14 cellular contexts compared by ENCODE assay signal in genomic region chr17:56937688-56938087, GRCh38. TPM values are rescaled to one million over a fixed set of nuclear protein-coding genes. Genes with fewer than 3 reads are reported as not detected.
DNase-seq lines count a peak whose midpoint lies in the region; ATAC-seq, FAIRE-seq and TF ChIP-seq lines count a peak whose summit lies in the region.
"Had no signal": no experiment of that assay in that cellular context is flagged by ENCODE, and none has a peak within 500 bp of the region (broad histone marks: within the 10 kb centered on the region; RNA-seq: fewer than 3 reads in every experiment).

No MANE protein-coding gene starts in this region.

- peaks cover 29% of the 10 kb centered on the region for H3F3A ChIP-seq in MM.1S (ENCODE audit: insufficient read depth, low read length)

- H3K9me3 ChIP-seq in mammary epithelial cell (replicated peaks; ENCODE audit: insufficient read depth, low read length) (no peaks in the 10 kb centered on the region), MM.1S (replicated peaks; ENCODE audit: insufficient read depth, low read length) (no peaks in the 10 kb centered on the region), K562 (replicated peaks; ENCODE audit: control insufficient read depth, insufficient read depth, low read depth, low read length) (no peaks in the 10 kb centered on the region), psoas muscle (no peaks in the 10 kb centered on the region)
- H3K9me3 ChIP-seq: suprapubic skin had no signal

- no peak for TF ChIP-seq POLR2A in K562 (conservative IDR thresholded peaks at IDR 0.05)

- H3K9me3 Mint-ChIP-seq in MCF 10A (ENCODE audit: unreplicated experiment): no peaks in the 10 kb centered on the region

- peaks cover 12% of the 10 kb centered on the region for H3K36me3 ChIP-seq in mammary epithelial cell (ENCODE audit: insufficient read depth, low read length)
- peaks cover 3% of the 10 kb centered on the region; the same call in 1 of the 2 replicates for H3K36me3 ChIP-seq in MM.1S (replicated peaks; ENCODE audit: insufficient read depth, low read length)
- H3K36me3 ChIP-seq in K562 (ENCODE audit: control insufficient read depth, insufficient read depth, low read length): peaks cover 69% of the 10 kb centered on the region
- peaks cover 7 to 91% of the 10 kb centered on the region in 2 donors for H3K36me3 ChIP-seq in psoas muscle (ENCODE audit: insufficient read depth in 1 of 2, low read depth in 1 of 2)

- H3K9me2 ChIP-seq in MM.1S (replicated peaks; ENCODE audit: insufficient read depth, low read length): no peaks in the 10 kb centered on the region

- peaks cover 66% of the 10 kb centered on the region for H3K36me3 Mint-ChIP-seq in MCF 10A (ENCODE audit: insufficient read depth, unreplicated experiment)

- H3K4me3 ChIP-seq in mammary epithelial cell (replicated peaks in 1 of 3; ENCODE audit: insufficient read depth in 1 of 3, low read depth in 2 of 3, low read length in 3 of 3) (no peak overlapping the region), MM.1S (ENCODE audit: low read length) (peak overlapping the region; percentile 33), K562 (no peak overlapping the region), psoas muscle (no peak overlapping the region)
- H3K4me3 ChIP-seq: skin epidermis, suprapubic skin had no signal

- H3K27me3 Mint-ChIP-seq in MCF 10A (ENCODE audit: insufficient read depth, unreplicated experiment): no peaks in the 10 kb centered on the region

- TF ChIP-seq RAD21 in K562 (CRISPR knock-in tag; conservative IDR thresholded peaks at IDR 0.05 in 1 of 2, IDR thresholded peaks at IDR 0.05 in 1 of 2): peak; percentile 5 to 29; a peak in 1 of 4 replicates

- H3K27ac ChIP-seq in mammary epithelial cell (ENCODE audit: insufficient read depth, low read depth, low read length) (no peak overlapping the region), MM.1S (ENCODE audit: low read length) (peak overlapping the region; percentile 86), K562 (ENCODE audit: extremely low read depth, low read depth, low read length) (no peak overlapping the region), psoas muscle (peak overlapping the region; percentile 41)

- H3K79me2 ChIP-seq in mammary epithelial cell (ENCODE audit: insufficient read depth, low read length) (no peaks in the 10 kb centered on the region), MM.1S (ENCODE audit: low read length) (peaks cover 18% of the 10 kb centered on the region; the same call in 1 of the 2 replicates), K562 (ENCODE audit: control insufficient read depth, insufficient read depth, low read length) (no peaks in the 10 kb centered on the region)

- H4K20me1 ChIP-seq in mammary epithelial cell (ENCODE audit: insufficient read depth, low read length) (no peaks in the 10 kb centered on the region), MM.1S (ENCODE audit: insufficient read depth, low read length) (no peaks in the 10 kb centered on the region), K562 (replicated peaks; ENCODE audit: control insufficient read depth, insufficient read depth, low read length) (no peaks in the 10 kb centered on the region)

- intact Hi-C loops in mammary epithelial cell (cut with micrococcal nuclease): no loop called here
- intact Hi-C loops in MCF 10A (cut with micrococcal nuclease): no loop called here
- intact Hi-C loops in K562 (cut with micrococcal nuclease): loop anchor here (10.0 kb wide), 1 partner anchor 443 kb away; no protein-coding TSS in a partner anchor
- intact Hi-C loops in psoas muscle (cut with DNase I): loop anchor here in 1 of 2 donors (5.0 kb wide), 1 partner anchor 45 kb away; no protein-coding TSS in a partner anchor

- TF ChIP-seq EP300 in K562 (IDR thresholded peaks at IDR 0.05; ENCODE audit: low read length): no peak

- dilution Hi-C loops in mammary epithelial cell (cut with HindIII; ENCODE audit: low sequenced_read_pairs): no loop called here

- ATAC-seq in K562 (0 out of 3 replicates have a peak, but pooled peaks have one; percentile 21), psoas muscle (no peak)

- TF ChIP-seq CTCF in mammary epithelial cell (conservative IDR thresholded peaks at IDR 0.05 in 1 of 2, IDR thresholded peaks at IDR 0.05 in 1 of 2; ENCODE audit: extremely low read depth in 1 of 2, insufficient read depth in 1 of 2, low read depth in 1 of 2, low read length in 2 of 2) (no peak), MCF 10A (IDR thresholded peaks at IDR 0.05; ENCODE audit: unreplicated experiment) (no peak), MM.1S (IDR thresholded peaks at IDR 0.05; ENCODE audit: low read length) (no peak), K562 (IDR thresholded peaks at IDR 0.05 in 2 of 3, conservative IDR thresholded peaks at IDR 0.05 in 1 of 3; ENCODE audit: insufficient read depth in 2 of 3, low read depth in 1 of 3, low read length in 3 of 3) (no peak), psoas muscle (IDR thresholded peaks at IDR 0.05) (no peak)

- peaks cover 15% of the 10 kb centered on the region for H3K4me1 Mint-ChIP-seq in MCF 10A (ENCODE audit: insufficient read depth, unreplicated experiment)

- no peaks in the 10 kb centered on the region for H3K27me3 ChIP-seq in mammary epithelial cell (ENCODE audit: insufficient read depth, low read length)
- H3K27me3 ChIP-seq in MM.1S (replicated peaks; ENCODE audit: insufficient read depth, low read length): no peaks in the 10 kb centered on the region
- H3K27me3 ChIP-seq in K562 (ENCODE audit: control insufficient read depth in 2 of 2, insufficient read depth in 2 of 2, low read length in 2 of 2): no peaks in the 10 kb centered on the region
- H3K27me3 ChIP-seq in psoas muscle (ENCODE audit: insufficient read depth in 3 of 3, low read length in 2 of 3): no peaks in the 10 kb centered on the region
- H3K27me3 ChIP-seq: suprapubic skin had no signal

- H3K4me3 Mint-ChIP-seq in MCF 10A (ENCODE audit: unreplicated experiment): no peak overlapping the region
- H3K4me3 Mint-ChIP-seq: nephron had no signal

- no peaks in the 10 kb centered on the region for H3K9me1 ChIP-seq in K562 (ENCODE audit: control insufficient read depth, insufficient read depth, low read length)

- FAIRE-seq in K562 (lab: Jason Lieb, UNC): no peak

- peak; percentile 34 for DNase-seq in mammary epithelial cell
- DNase-seq in MCF 10A (ENCODE audit: unreplicated experiment): no peak
- no peak for DNase-seq in MM.1S
- DNase-seq in K562 (ENCODE audit: extremely low read depth in 1 of 4, low spot score in 3 of 4): peak; percentile 20 to 49 (median 24)
- DNase-seq in psoas muscle: no peak
- DNase-seq in cerebellum (ENCODE audit: low spot score): no peak
- DNase-seq in stimulated activated CD8-positive, alpha-beta memory T cell treated with anti-CD3 and anti-CD28 coated beads, Interleukin-4, amount 100 ng/mL, for 48 hours: no peak
- no peak for DNase-seq in AG08395 (ENCODE audit: low spot score)
- DNase-seq: NCI-H146; NCI-H82; stimulated activated CD4-positive, alpha-beta T cell treated with anti-CD3 and anti-CD28 coated beads, Interleukin-4, amount 100 ng/mL, for 24 hours had no signal

- peaks cover 28% of the 10 kb centered on the region for H3K4me1 ChIP-seq in mammary epithelial cell (ENCODE audit: insufficient read depth, low read length)
- H3K4me1 ChIP-seq in MM.1S (ENCODE audit: low read length): peaks cover 37% of the 10 kb centered on the region
- H3K4me1 ChIP-seq in K562 (replicated peaks in 1 of 2; ENCODE audit: control insufficient read depth in 2 of 2, insufficient read depth in 2 of 2, low read length in 2 of 2): peaks cover 8% of the 10 kb centered on the region in 2 experiments; a peak in 3 of 5 replicates
- H3K4me1 ChIP-seq in psoas muscle: no peaks in the 10 kb centered on the region
- H3K4me1 ChIP-seq: suprapubic skin had no signal

- BruUV-seq in mammary epithelial cell (replicated peaks; lab: Mats Ljungman, UMichigan) (no TSS peak), MCF 10A (replicated peaks; lab: Mats Ljungman, UMichigan) (no TSS peak), K562 (replicated peaks; lab: Mats Ljungman, UMichigan) (no TSS peak)

- POLR2A ChIA-PET in MCF 10A (lab: Yijun Ruan, JAX) (interaction anchor here (1.1 kb wide), 1 partner anchor 9 kb away, joined by 3 read pairs; no protein-coding TSS in a partner anchor), K562 (lab: Yijun Ruan, JAX) (no interaction called here)

- CTCF ChIA-PET in mammary epithelial cell (lab: Charles Lee; ENCODE audit: low non-redundant PET) (no interaction called here), MCF 10A (lab: Yijun Ruan, JAX) (interaction anchor here (1.3 to 2.2 kb wide), 2 partner anchors 74 to 119 kb away, joined by 4 to 5 read pairs; no protein-coding TSS in a partner anchor), K562 (lab: Yijun Ruan, JAX; ENCODE audit: low intra/inter-chr PET ratio) (interaction anchor here (0.7 kb wide), 2 partner anchors 59 to 118 kb away, joined by 3 read pairs; no protein-coding TSS in a partner anchor)

- no peak overlapping the region for H3K27ac Mint-ChIP-seq in MCF 10A (ENCODE audit: low read depth, unreplicated experiment)
- H3K27ac Mint-ChIP-seq: nephron had no signal

- H3K9ac ChIP-seq in mammary epithelial cell (ENCODE audit: insufficient read depth, low read length) (no peak overlapping the region), MM.1S (ENCODE audit: low read length) (peak overlapping the region; percentile 50), K562 (ENCODE audit: insufficient read depth in 1 of 2, low read depth in 2 of 2, low read length in 2 of 2) (no peak overlapping the region)

- WGBS in mammary epithelial cell (ENCODE audit: low coverage, missing lambda C conversion rate): 85% methylated on average over 2 of the region's 2 CpGs
- WGBS in K562 (ENCODE audit: insufficient coverage, low coverage, missing lambda C conversion rate): 65% methylated on average over 2 of the region's 2 CpGs
- WGBS in psoas muscle, 3 donors: 64 to 77% (median 77%) methylated on average over 2 of the region's 2 CpGs

- in situ Hi-C loops in mammary epithelial cell (cut with MboI; ENCODE audit: low sequenced_read_pairs in 2 of 2): loop anchor here (5.0 to 10.0 kb wide), 2 partner anchors 113 to 120 kb away; no protein-coding TSS in a partner anchor
- in situ Hi-C loops in K562 (cut with MboI): loop anchor here (5.0 kb wide), 1 partner anchor 120 kb away; no protein-coding TSS in a partner anchor

- H3K4me2 ChIP-seq in mammary epithelial cell (ENCODE audit: insufficient read depth, low read depth, low read length) (no peak overlapping the region), MM.1S (ENCODE audit: low read depth, low read length) (peak overlapping the region; percentile 73), K562 (ENCODE audit: insufficient read depth, low read length) (no peak overlapping the region)

- H2AFZ ChIP-seq in mammary epithelial cell (ENCODE audit: low read depth, low read length): no peak overlapping the region
- no peak overlapping the region for H2AFZ ChIP-seq in MM.1S (ENCODE audit: low read length)
- H2AFZ ChIP-seq in K562 (ENCODE audit: low read depth, low read length): no peak overlapping the region

RNA-seq across cellular contexts. Expression of gene COIL, which starts 23.2 kb away (rescaled TPM):
- total RNA-seq in mammary epithelial cell: 10 to 100 TPM; 11.0 to 14.8 TPM
- 6.2 TPM for polyA plus RNA-seq in mammary epithelial cell
- polyA minus RNA-seq in mammary epithelial cell: 4.6 TPM
- 15.4 and 17.2 TPM in 2 replicates for total RNA-seq in MCF 10A (2022)
- total RNA-seq in K562 (2011; cell fraction: chromatin; rRNA removed; ENCODE audit: low replicate concordance): 7.4 and 16.0 TPM in 2 replicates
- 4.8 and 6.1 TPM in 2 replicates for total RNA-seq in K562 (2011; cell fraction: nucleolus; rRNA removed)
- total RNA-seq in K562 (2011; cell fraction: nucleoplasm; rRNA removed): 7.6 and 15.8 TPM in 2 replicates
- 25.2 and 25.7 TPM in 2 replicates for total RNA-seq in K562 (2014; rRNA removed)
- total RNA-seq in K562 (2014; rRNA removed; fragmentation: Illumina TruSeq; extraction: Trizol): 37.5 and 42.3 TPM in 2 replicates
- 37.7 and 40.9 TPM in 2 replicates for total RNA-seq in K562 (2015; rRNA removed; fragmentation: Illumina TruSeq; extraction: Trizol)
- 28.7 and 29.4 TPM in 2 replicates for total RNA-seq in K562 (2021)
- polyA plus RNA-seq in K562 (2011; rRNA removed): 18.3 and 25.9 TPM in 2 replicates
- polyA plus RNA-seq in K562 (2011; cell fraction: cytosol; rRNA removed): 5.5 and 9.5 TPM in 2 replicates
- polyA plus RNA-seq in K562 (2011; cell fraction: nucleus; rRNA removed): 5.8 and 7.7 TPM in 2 replicates
- 18.5 and 24.7 TPM in 2 replicates for polyA plus RNA-seq in K562 (2012)
- polyA plus RNA-seq in K562 (2014; fragmentation: Illumina TruSeq; extraction: Trizol): 33.2 and 41.3 TPM in 2 replicates
- 10 to 100 TPM; 23.9 to 30.8 TPM for polyA plus RNA-seq in K562 (2014; fragmentation: Nextera tagmentation; extraction: Ambion mirVana)
- 26.0 and 29.0 TPM in 2 replicates for polyA plus RNA-seq in K562 (2014; rRNA removed)
- 19.6 and 21.9 TPM in 2 replicates for polyA minus RNA-seq in K562 (2011; rRNA and poly(A)+ RNA removed)
- 5.7 and 9.2 TPM in 2 replicates for polyA minus RNA-seq in K562 (2011; cell fraction: cytosol; rRNA and poly(A)+ RNA removed)
- polyA minus RNA-seq in K562 (2011; cell fraction: nucleus; rRNA and poly(A)+ RNA removed): 5.5 and 7.4 TPM in 2 replicates
- total RNA-seq in psoas muscle: 10 to 100 TPM in 2 of 4 donors, 1 to 10 TPM in 2; 7.1 to 12.3 (median 9.7) TPM
- polyA plus RNA-seq in psoas muscle: 10 to 100 TPM in 1 of 3 donors, 1 to 10 TPM in 2; 6.6 to 11.7 (median 8.4) TPM
- total RNA-seq in cerebellum: 16.8 TPM

RNA-seq across cellular contexts. Expression of gene TRIM25, which starts 23.8 kb away (rescaled TPM):
- total RNA-seq in mammary epithelial cell: 10 to 100 TPM; 49.5 to 95.0 TPM
- polyA plus RNA-seq in mammary epithelial cell: 34.9 TPM
- 57.2 TPM for polyA minus RNA-seq in mammary epithelial cell
- 178 and 215 TPM in 2 replicates for total RNA-seq in MCF 10A (2022)
- total RNA-seq in K562 (2011; cell fraction: chromatin; rRNA removed; ENCODE audit: low replicate concordance): 98.3 and 102 TPM in 2 replicates
- total RNA-seq in K562 (2011; cell fraction: nucleolus; rRNA removed): 46.4 and 52.8 TPM in 2 replicates
- total RNA-seq in K562 (2011; cell fraction: nucleoplasm; rRNA removed): 56.4 and 79.2 TPM in 2 replicates
- 24.2 and 26.5 TPM in 2 replicates for total RNA-seq in K562 (2014; rRNA removed)
- 28.9 and 33.9 TPM in 2 replicates for total RNA-seq in K562 (2014; rRNA removed; fragmentation: Illumina TruSeq; extraction: Trizol)
- 26.9 and 28.6 TPM in 2 replicates for total RNA-seq in K562 (2015; rRNA removed; fragmentation: Illumina TruSeq; extraction: Trizol)
- total RNA-seq in K562 (2021): 46.6 and 49.5 TPM in 2 replicates
- polyA plus RNA-seq in K562 (2011; rRNA removed): 18.7 and 28.4 TPM in 2 replicates
- 15.8 and 17.8 TPM in 2 replicates for polyA plus RNA-seq in K562 (2011; cell fraction: cytosol; rRNA removed)
- polyA plus RNA-seq in K562 (2011; cell fraction: nucleus; rRNA removed): 60.7 and 84.1 TPM in 2 replicates
- 39.3 and 65.9 TPM in 2 replicates for polyA plus RNA-seq in K562 (2012)
- 44.1 and 46.4 TPM in 2 replicates for polyA plus RNA-seq in K562 (2014; fragmentation: Illumina TruSeq; extraction: Trizol)
- 1 to 10 TPM; 5.9 to 8.5 TPM for polyA plus RNA-seq in K562 (2014; fragmentation: Nextera tagmentation; extraction: Ambion mirVana)
- polyA plus RNA-seq in K562 (2014; rRNA removed): 21.9 and 24.5 TPM in 2 replicates
- 26.3 and 45.3 TPM in 2 replicates for polyA minus RNA-seq in K562 (2011; rRNA and poly(A)+ RNA removed)
- polyA minus RNA-seq in K562 (2011; cell fraction: cytosol; rRNA and poly(A)+ RNA removed): 15.9 and 20.9 TPM in 2 replicates
- polyA minus RNA-seq in K562 (2011; cell fraction: nucleus; rRNA and poly(A)+ RNA removed): 22.1 and 33.8 TPM in 2 replicates
- total RNA-seq in psoas muscle: 10 to 100 TPM; 12.4 to 20.0 (median 17.1) TPM
- polyA plus RNA-seq in psoas muscle: 1 to 10 TPM; 5.1 to 9.9 (median 9.2) TPM
- total RNA-seq in cerebellum: 6.3 TPM

RNA-seq across cellular contexts. Expression of gene SCPEP1, which starts 40.2 kb away (rescaled TPM):
- 100 to 1,000 TPM in 1 of 2 donors, 10 to 100 TPM in 1; 81.8 to 142 TPM for total RNA-seq in mammary epithelial cell
- 83.0 TPM for polyA plus RNA-seq in mammary epithelial cell
- polyA minus RNA-seq in mammary epithelial cell: 46.2 TPM
- 39.2 and 51.4 TPM in 2 replicates for total RNA-seq in MCF 10A (2022)
- 13.2 and 19.1 TPM in 2 replicates for total RNA-seq in K562 (2011; cell fraction: chromatin; rRNA removed; ENCODE audit: low replicate concordance)
- 15.3 and 21.4 TPM in 2 replicates for total RNA-seq in K562 (2011; cell fraction: nucleolus; rRNA removed)
- total RNA-seq in K562 (2011; cell fraction: nucleoplasm; rRNA removed): 16.1 and 19.9 TPM in 2 replicates
- 5.1 and 5.8 TPM in 2 replicates for total RNA-seq in K562 (2014; rRNA removed)
- 5.7 and 8.2 TPM in 2 replicates for total RNA-seq in K562 (2014; rRNA removed; fragmentation: Illumina TruSeq; extraction: Trizol)
- total RNA-seq in K562 (2015; rRNA removed; fragmentation: Illumina TruSeq; extraction: Trizol): 7.2 and 7.8 TPM in 2 replicates
- total RNA-seq in K562 (2021): 8.1 and 10.0 TPM in 2 replicates
- polyA plus RNA-seq in K562 (2011; rRNA removed): 8.1 TPM in 2 replicates
- polyA plus RNA-seq in K562 (2011; cell fraction: cytosol; rRNA removed): 4.1 and 5.1 TPM in 2 replicates
- polyA plus RNA-seq in K562 (2011; cell fraction: nucleus; rRNA removed): 12.2 and 20.2 TPM in 2 replicates
- polyA plus RNA-seq in K562 (2012): 9.6 and 13.4 TPM in 2 replicates
- polyA plus RNA-seq in K562 (2014; fragmentation: Illumina TruSeq; extraction: Trizol): 6.6 TPM in 2 replicates
- polyA plus RNA-seq in K562 (2014; fragmentation: Nextera tagmentation; extraction: Ambion mirVana): 10 to 100 TPM; 12.2 to 14.8 TPM
- 5.4 and 6.8 TPM in 2 replicates for polyA plus RNA-seq in K562 (2014; rRNA removed)
- 2.9 and 4.1 TPM in 2 replicates for polyA minus RNA-seq in K562 (2011; rRNA and poly(A)+ RNA removed)
- 2.6 and 3.1 TPM in 2 replicates for polyA minus RNA-seq in K562 (2011; cell fraction: cytosol; rRNA and poly(A)+ RNA removed)
- 3.3 and 4.4 TPM in 2 replicates for polyA minus RNA-seq in K562 (2011; cell fraction: nucleus; rRNA and poly(A)+ RNA removed)
- total RNA-seq in psoas muscle: 10 to 100 TPM; 10.3 to 20.8 (median 12.8) TPM
- polyA plus RNA-seq in psoas muscle: 10 to 100 TPM in 2 of 3 donors, 1 to 10 TPM in 1; 5.8 to 33.1 (median 10.4) TPM
- total RNA-seq in cerebellum: 4.9 TPM

Comparison
In these comparisons a context has a peak if more than half of its experiments do, and no peak if none do; other contexts are left out.
1. DNase-seq: peak in mammary epithelial cell (single experiment) and K562 (4 of 4); none in MCF 10A (single experiment), MM.1S (single experiment), psoas muscle (0 of 2), cerebellum (single experiment), stimulated activated CD8-positive, alpha-beta memory T cell treated with anti-CD3 and anti-CD28 coated beads, Interleukin-4, amount 100 ng/mL, for 48 hours (single experiment) and AG08395 (single experiment).
2. H3K27ac ChIP-seq: peak in MM.1S (single experiment) and psoas muscle (single experiment); none in mammary epithelial cell (single experiment) and K562 (single experiment).